In genomic region chr5:143119301-143119769, GRCh38 we compare ENCODE assay signal across 12 cellular contexts.
DNase-seq lines count a peak whose midpoint lies in the region; FAIRE-seq and TF ChIP-seq lines count a peak whose summit lies in the region.
"Had no signal": no experiment of that assay in that cellular context is flagged by ENCODE, and none has a peak within 500 bp of the region (broad histone marks: within the 10 kb centered on the region; RNA-seq: fewer than 3 reads in every experiment).

No MANE protein-coding gene starts in this region.

- no peaks in the 10 kb centered on the region for H4K20me1 ChIP-seq in GM23248 (ENCODE audit: insufficient read depth)

- no peaks in the 10 kb centered on the region for H3K9me2 ChIP-seq in GM23248 (ENCODE audit: insufficient read depth)

- TF ChIP-seq POLR2A in NB4 (IDR thresholded peaks at IDR 0.05; ENCODE audit: extremely low read depth, insufficient read length): no peak

- H3K4me1 ChIP-seq in GM23248 (ENCODE audit: insufficient read depth) (no peaks in the 10 kb centered on the region), neutrophil (ENCODE audit: control insufficient read depth in 1 of 2, insufficient read depth in 1 of 2, low read depth in 1 of 2, low read length in 1 of 2) (peaks cover 52 to 60% of the 10 kb centered on the region in 2 experiments)
- H3K4me1 ChIP-seq: suprapubic skin had no signal

- H3K27ac ChIP-seq in GM23248 (no peak overlapping the region), neutrophil (peak overlapping the region; percentile 99)
- H3K27ac ChIP-seq: suprapubic skin had no signal

- no peaks in the 10 kb centered on the region for H3K79me2 ChIP-seq in GM23248 (ENCODE audit: insufficient read depth)

- no peak overlapping the region for H3K9ac ChIP-seq in GM23248

- no peaks in the 10 kb centered on the region for H3K36me3 ChIP-seq in GM23248 (ENCODE audit: low read depth)
- peaks cover 7% of the 10 kb centered on the region for H3K36me3 ChIP-seq in neutrophil
- H3K36me3 ChIP-seq: suprapubic skin had no signal

- no peak for FAIRE-seq in D721Med (lab: Jason Lieb, UNC)
- FAIRE-seq: A204.1 had no signal

- in situ Hi-C loops in GM23248 (cut with MboI): no loop called here

- H3K27me3 ChIP-seq in GM23248 (replicated peaks; ENCODE audit: insufficient read depth): no peaks in the 10 kb centered on the region
- H3K27me3 ChIP-seq in neutrophil: no peaks in the 10 kb centered on the region
- H3K27me3 ChIP-seq: suprapubic skin had no signal

- H3K9me3 ChIP-seq in GM23248 (ENCODE audit: low read depth) (no peaks in the 10 kb centered on the region), neutrophil (no peaks in the 10 kb centered on the region)
- H3K9me3 ChIP-seq: suprapubic skin had no signal

- DNase-seq in SIG-M5 treated with dmso at 0.1 percent for 504 hours (lab: John Stamatoyannopoulos, UW; ENCODE audit: unreplicated experiment) (peak; percentile 48), SIG-M5 (lab: John Stamatoyannopoulos, UW) (no peak), GM23248 (peak; percentile 19), NB4 (ENCODE audit: low read depth) (peak; percentile 73), NCI-H1092 (lab: John Stamatoyannopoulos, UW) (no peak), NCI-H446 treated with DMSO at 0.1 percent for 48 hours (lab: John Stamatoyannopoulos, UW) (no peak), D721Med (ENCODE audit: insufficient read length, low spot score) (no peak)
- DNase-seq: midbrain, NCI-H226 had no signal

- WGBS in GM23248 (ENCODE audit: low coverage in 1 of 2, low lambda C conversion rate in 2 of 2, missing lambda C conversion rate in 2 of 2), 2 experiments: 9 to 17% methylated on average over 2 of the region's 2 CpGs

- peak overlapping the region; percentile 48; the same call in 1 of the 2 replicates for H2AFZ ChIP-seq in GM23248

- H3F3A ChIP-seq in GM23248 (ENCODE audit: insufficient read depth): no peaks in the 10 kb centered on the region

- TF ChIP-seq CTCF in NB4 (IDR thresholded peaks at IDR 0.05; ENCODE audit: low read depth, low read length) (no peak), neutrophil (IDR thresholded peaks at IDR 0.05) (peak; percentile 26), D721Med (IDR thresholded peaks at IDR 0.05; ENCODE audit: insufficient read depth, missing control alignments) (no peak)

- H3K4me3 ChIP-seq in GM23248 (no peak overlapping the region), NB4 (ENCODE audit: low read depth, low read length) (no peak overlapping the region), neutrophil (ENCODE audit: low read depth in 1 of 2, low read length in 1 of 2) (peak overlapping the region; percentile 27 to 47)
- H3K4me3 ChIP-seq: suprapubic skin had no signal

- no peak overlapping the region for H3K4me2 ChIP-seq in GM23248 (ENCODE audit: unreplicated experiment)

Comparison
In these comparisons a context has a peak if more than half of its experiments do, and no peak if none do; other contexts are left out.
1. DNase-seq: peak in SIG-M5 treated with dmso at 0.1 percent for 504 hours (single experiment), GM23248 (single experiment) and NB4 (single experiment); none in SIG-M5 (single experiment), NCI-H1092 (single experiment), NCI-H446 treated with DMSO at 0.1 percent for 48 hours (single experiment) and D721Med (single experiment).
2. H3K4me3 ChIP-seq: peak in neutrophil (2 of 2); none in GM23248 (single experiment) and NB4 (single experiment).